In genomic region chr16:89374393-89374948, GRCh38 we compare ENCODE assay signal across 12 cellular contexts.
A peak's percentile ranks its signal among the peaks of the same experiment; 100 is the strongest.
DNase-seq lines count a peak whose midpoint lies in the region; ATAC-seq and TF ChIP-seq lines count a peak whose summit lies in the region.
"Had no signal": no experiment of that assay in that cellular context is flagged by ENCODE, and none has a peak within 500 bp of the region (broad histone marks: within the 10 kb centered on the region; RNA-seq: fewer than 3 reads in every experiment).

No MANE protein-coding gene starts in this region.

- peaks cover 42% of the 10 kb centered on the region for H3K36me3 Mint-ChIP-seq in activated B cell treated with CpG ODN at 0.5 μM for 24 hours (ENCODE audit: low read depth)
- peaks cover 28% of the 10 kb centered on the region for H3K36me3 Mint-ChIP-seq in activated CD4-positive, alpha-beta T cell treated with anti-CD3 and anti-CD28 coated beads for 36 hours (ENCODE audit: low read depth)

- H3K27ac ChIP-seq in HEK293 (ENCODE audit: extremely low read depth, low read depth, low read length) = no peak overlapping the region
- H3K27ac ChIP-seq: foreskin keratinocyte, right lobe of liver, thyroid gland had no signal

- H3K4me1 ChIP-seq in HEK293 (ENCODE audit: control insufficient read depth, insufficient read depth, low read length) = peaks cover 7% of the 10 kb centered on the region; the same call in 1 of the 2 replicates
- H3K4me1 ChIP-seq: right lobe of liver had no signal

- H3K27ac Mint-ChIP-seq in activated B cell treated with CpG ODN at 0.5 μM for 24 hours = peak overlapping the region; percentile 65
- H3K27ac Mint-ChIP-seq in activated CD4-positive, alpha-beta T cell treated with anti-CD3 and anti-CD28 coated beads for 36 hours = no peak overlapping the region

- no peaks in the 10 kb centered on the region for H3K27me3 Mint-ChIP-seq in activated B cell treated with CpG ODN at 0.5 μM for 24 hours
- H3K27me3 Mint-ChIP-seq in activated CD4-positive, alpha-beta T cell treated with anti-CD3 and anti-CD28 coated beads for 36 hours = no peaks in the 10 kb centered on the region

- CTCF ChIA-PET in HEK293 (lab: Yijun Ruan, JAX) = no interaction called here
- CTCF ChIA-PET in activated B cell treated with CpG ODN at 0.5 μM for 24 hours (lab: Charles Lee) = interaction anchor here (1.3 kb wide), 1 partner anchor 22 kb away, joined by 3 read pairs; no protein-coding TSS in a partner anchor
- CTCF ChIA-PET in activated CD4-positive, alpha-beta T cell treated with anti-CD3 and anti-CD28 coated beads for 36 hours (lab: Charles Lee) = interaction anchor here (0.5 to 1.5 kb wide), 3 partner anchors 10 to 83 kb away, joined by 3 to 5 read pairs (median 3); no protein-coding TSS in a partner anchor

- H3K9me3 Mint-ChIP-seq in activated B cell treated with CpG ODN at 0.5 μM for 24 hours = no peaks in the 10 kb centered on the region
- peaks cover 2% of the 10 kb centered on the region for H3K9me3 Mint-ChIP-seq in activated CD4-positive, alpha-beta T cell treated with anti-CD3 and anti-CD28 coated beads for 36 hours (ENCODE audit: low read depth)

- TF ChIP-seq CTCF in AG09319 (IDR thresholded peaks at IDR 0.05; ENCODE audit: low read depth, low read length) (peak; percentile 5), HEK293 (tag by site-specific recombination; IDR thresholded peaks at IDR 0.05) (peak; percentile 56), activated B cell treated with CpG ODN at 0.5 μM for 24 hours (IDR thresholded peaks at IDR 0.05) (no peak)

- no peaks in the 10 kb centered on the region for H3K9me3 ChIP-seq in HEK293 (ENCODE audit: control insufficient read depth, insufficient read depth, low read depth, low read length)
- H3K9me3 ChIP-seq: right lobe of liver, thyroid gland had no signal

- peaks cover 0 to 16% of the 10 kb centered on the region in 2 experiments; a peak in 1 of 3 replicates for H3K36me3 ChIP-seq in HEK293 (ENCODE audit: control insufficient read depth in 2 of 2, insufficient read depth in 1 of 2, low read length in 2 of 2)
- H3K36me3 ChIP-seq: right lobe of liver, thyroid gland had no signal

- H3K4me3 Mint-ChIP-seq in activated B cell treated with CpG ODN at 0.5 μM for 24 hours = peak overlapping the region; percentile 72
- no peak overlapping the region for H3K4me3 Mint-ChIP-seq in activated CD4-positive, alpha-beta T cell treated with anti-CD3 and anti-CD28 coated beads for 36 hours

- intact Hi-C loops in activated B cell treated with CpG ODN at 0.5 μM for 24 hours (cut with micrococcal nuclease) = loop anchor here (2.0 kb wide), 1 partner anchor 14 kb away; no protein-coding TSS in a partner anchor
- intact Hi-C loops in activated CD4-positive, alpha-beta T cell treated with anti-CD3 and anti-CD28 coated beads for 36 hours (cut with DNase I, micrococcal nuclease) = no loop called here

- POLR2A ChIA-PET in HEK293 (lab: Yijun Ruan, JAX) (interaction anchor here (0.5 to 1.2 kb wide), 2 partner anchors 18 to 31 kb away, joined by 3 read pairs; no protein-coding TSS in a partner anchor), activated B cell treated with CpG ODN at 0.5 μM for 24 hours (lab: Charles Lee) (interaction anchor here (0.7 to 3.0 kb wide), 6 partner anchors 10 to 123 kb away, joined by 3 to 10 read pairs (median 6); no protein-coding TSS in a partner anchor)
- POLR2A ChIA-PET in activated CD4-positive, alpha-beta T cell treated with anti-CD3 and anti-CD28 coated beads for 36 hours (lab: Charles Lee) = no interaction called here

- no peak overlapping the region for H3K4me3 ChIP-seq in HEK293 (ENCODE audit: low read depth, low read length)
- H3K4me3 ChIP-seq: right lobe of liver, thyroid gland had no signal

- H3K4me1 Mint-ChIP-seq in activated B cell treated with CpG ODN at 0.5 μM for 24 hours = peaks cover 84% of the 10 kb centered on the region
- peaks cover 70% of the 10 kb centered on the region for H3K4me1 Mint-ChIP-seq in activated CD4-positive, alpha-beta T cell treated with anti-CD3 and anti-CD28 coated beads for 36 hours

- ATAC-seq in activated B cell treated with CpG ODN at 0.5 μM for 24 hours (ENCODE audit: low read depth) (no peak), GM21619 (IDR thresholded peaks at IDR 0.05; ENCODE audit: unreplicated experiment) (no peak), HG02798 (IDR thresholded peaks at IDR 0.05; ENCODE audit: poor library complexity, unreplicated experiment) (no peak)
- ATAC-seq in activated CD4-positive, alpha-beta T cell treated with anti-CD3 and anti-CD28 coated beads for 36 hours = no peak
- ATAC-seq: foreskin keratinocyte, right lobe of liver had no signal

- DNase-seq in AG09319 (ENCODE audit: extremely low read depth, low read depth) = no peak
- no peak for DNase-seq in activated B cell treated with CpG ODN at 0.5 μM for 24 hours
- peak; percentile 75 for DNase-seq in left kidney (ENCODE audit: low read depth, low spot score)
- DNase-seq in activated CD4-positive, alpha-beta T cell treated with anti-CD3 and anti-CD28 coated beads for 36 hours = no peak
- no peak for DNase-seq in NCI-H446 treated with DMSO at 0.1 percent for 48 hours (lab: John Stamatoyannopoulos, UW)
- DNase-seq: AML-193, foreskin keratinocyte, thyroid gland had no signal

TF ChIP-seq in HEK293, 187 proteins besides CTCF, POLR2A, EP300 and RAD21:
- no peak for TF ChIP-seq KLF10 (tag by site-specific recombination; IDR thresholded peaks at IDR 0.05)
- no peak for TF ChIP-seq ZNF561 (tag by site-specific recombination; IDR thresholded peaks at IDR 0.05; ENCODE audit: borderline replicate concordance)
- no peak for TF ChIP-seq ZFP37 (tag by site-specific recombination; IDR thresholded peaks at IDR 0.05)
- peak; percentile 51; the same call in 1 of the 2 replicates for TF ChIP-seq IKZF3 (tag by site-specific recombination; IDR thresholded peaks at IDR 0.05)
- 0 out of 2 replicates have a peak, but pooled peaks have one; percentile 27 for TF ChIP-seq ZNF776 (tag by site-specific recombination; IDR thresholded peaks at IDR 0.05; ENCODE audit: borderline replicate concordance)
- TF ChIP-seq, protein P1, sequence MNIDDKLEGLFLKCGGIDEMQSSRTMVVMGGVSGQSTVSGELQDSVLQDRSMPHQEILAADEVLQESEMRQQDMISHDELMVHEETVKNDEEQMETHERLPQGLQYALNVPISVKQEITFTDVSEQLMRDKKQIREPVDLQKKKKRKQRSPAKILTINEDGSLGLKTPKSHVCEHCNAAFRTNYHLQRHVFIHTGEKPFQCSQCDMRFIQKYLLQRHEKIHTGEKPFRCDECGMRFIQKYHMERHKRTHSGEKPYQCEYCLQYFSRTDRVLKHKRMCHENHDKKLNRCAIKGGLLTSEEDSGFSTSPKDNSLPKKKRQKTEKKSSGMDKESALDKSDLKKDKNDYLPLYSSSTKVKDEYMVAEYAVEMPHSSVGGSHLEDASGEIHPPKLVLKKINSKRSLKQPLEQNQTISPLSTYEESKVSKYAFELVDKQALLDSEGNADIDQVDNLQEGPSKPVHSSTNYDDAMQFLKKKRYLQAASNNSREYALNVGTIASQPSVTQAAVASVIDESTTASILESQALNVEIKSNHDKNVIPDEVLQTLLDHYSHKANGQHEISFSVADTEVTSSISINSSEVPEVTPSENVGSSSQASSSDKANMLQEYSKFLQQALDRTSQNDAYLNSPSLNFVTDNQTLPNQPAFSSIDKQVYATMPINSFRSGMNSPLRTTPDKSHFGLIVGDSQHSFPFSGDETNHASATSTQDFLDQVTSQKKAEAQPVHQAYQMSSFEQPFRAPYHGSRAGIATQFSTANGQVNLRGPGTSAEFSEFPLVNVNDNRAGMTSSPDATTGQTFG (tag by site-specific recombination; IDR thresholded peaks at IDR 0.05; ENCODE audit: borderline replicate concordance) = no peak
- TF ChIP-seq ZNF548 (tag by site-specific recombination; IDR thresholded peaks at IDR 0.05) = no peak
- no peak for TF ChIP-seq ZNF133 (tag by site-specific recombination; IDR thresholded peaks at IDR 0.05)
- no peak for TF ChIP-seq PRDM1 (tag by site-specific recombination; IDR thresholded peaks at IDR 0.05)
